18 cellular contexts compared by ENCODE assay signal in the genomic region with DNA sequence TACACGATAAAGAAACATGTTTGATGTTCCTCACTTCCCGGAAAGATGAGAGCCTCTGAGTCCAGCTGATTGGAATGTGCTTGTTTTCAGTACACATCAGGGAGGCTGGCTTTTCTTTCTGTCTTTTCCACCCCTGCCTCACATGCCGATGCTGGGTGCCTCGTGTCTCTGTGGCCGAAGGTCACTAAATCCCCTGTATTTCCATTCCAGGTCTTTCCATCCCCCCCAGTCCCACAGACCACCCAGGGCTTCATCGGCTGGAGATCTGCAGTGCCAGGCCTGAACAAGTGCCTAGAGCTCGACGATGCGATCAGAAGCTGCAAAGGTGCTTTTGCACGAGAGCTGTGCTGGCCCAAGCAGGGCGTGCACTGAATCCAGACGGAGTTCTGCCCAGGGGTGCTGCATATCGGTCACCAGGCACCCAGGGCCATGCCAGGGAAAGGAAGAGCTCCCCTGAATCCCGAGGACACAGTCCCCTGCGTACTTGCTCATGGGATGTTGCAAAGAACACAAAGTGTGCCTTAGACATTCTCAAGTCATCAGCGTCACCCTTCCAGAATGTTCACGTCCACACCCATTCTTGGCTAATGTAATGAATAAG.
DNase-seq lines count a peak whose midpoint lies in the region; ATAC-seq, FAIRE-seq and TF ChIP-seq lines count a peak whose summit lies in the region.
"Had no signal": no experiment of that assay in that cellular context is flagged by ENCODE, and none has a peak within 500 bp of the region (broad histone marks: within the 10 kb centered on the region; RNA-seq: fewer than 3 reads in every experiment).

No MANE protein-coding gene starts in this region.

- H3K4me3 Mint-ChIP-seq in osteocyte (ENCODE audit: unreplicated experiment) = no peak overlapping the region
- no peak overlapping the region for H3K4me3 Mint-ChIP-seq in activated CD4-positive, alpha-beta memory T cell treated with anti-CD3 and anti-CD28 coated beads, Interleukin-2, amount 10 ng/mL, durations not matched to agents 7 days and 5 days
- H3K4me3 Mint-ChIP-seq: activated CD4-positive, alpha-beta T cell treated with anti-CD3 and anti-CD28 coated beads, Interleukin-2, amount 10 ng/mL, durations not matched to agents 7 days and 5 days; activated naive CD8-positive, alpha-beta T cell treated with anti-CD3 and anti-CD28 coated beads, Interleukin-2, amount 10 ng/mL, durations not matched to agents 7 days and 5 days had no signal

- no peaks in the 10 kb centered on the region for H3K9me3 Mint-ChIP-seq in osteocyte (ENCODE audit: unreplicated experiment)
- no peaks in the 10 kb centered on the region for H3K9me3 Mint-ChIP-seq in activated CD4-positive, alpha-beta memory T cell treated with anti-CD3 and anti-CD28 coated beads, Interleukin-2, amount 10 ng/mL, durations not matched to agents 7 days and 5 days
- H3K9me3 Mint-ChIP-seq: activated CD4-positive, alpha-beta T cell treated with anti-CD3 and anti-CD28 coated beads, Interleukin-2, amount 10 ng/mL, durations not matched to agents 7 days and 5 days; activated naive CD8-positive, alpha-beta T cell treated with anti-CD3 and anti-CD28 coated beads, Interleukin-2, amount 10 ng/mL, durations not matched to agents 7 days and 5 days had no signal

- H3K27me3 ChIP-seq in BJ (ENCODE audit: control insufficient read depth, insufficient read depth, low read length) = peaks cover 2% of the 10 kb centered on the region; the same call in 1 of the 2 replicates

- DNase-seq in BJ (ENCODE audit: low read depth) (peak; percentile 31), M059J (ENCODE audit: low read depth) (peak; percentile 24), fibroblast of mammary gland (ENCODE audit: low read depth) (peak; percentile 43), osteocyte (ENCODE audit: extremely low spot score, unreplicated experiment) (no peak), H54 (ENCODE audit: insufficient read length, low spot score) (no peak)
- DNase-seq in stimulated activated CD4-positive, alpha-beta T cell treated with anti-CD3 and anti-CD28 coated beads, Interleukin-4, amount 100 ng/mL, for 24 hours = no peak
- DNase-seq in activated CD4-positive, alpha-beta memory T cell treated with anti-CD3 and anti-CD28 coated beads, Interleukin-2, amount 10 ng/mL, durations not matched to agents 7 days and 5 days = no peak
- DNase-seq: activated CD4-positive, alpha-beta T cell treated with anti-CD3 and anti-CD28 coated beads, Interleukin-2, amount 10 ng/mL, durations not matched to agents 7 days and 5 days; activated naive CD8-positive, alpha-beta T cell treated with anti-CD3 and anti-CD28 coated beads, Interleukin-2, amount 10 ng/mL, durations not matched to agents 7 days and 5 days; activated T-cell treated with anti-CD3 and anti-CD28 coated beads, Interleukin-2, amount 50 U/mL, for 1 hour; AML-193; Calu3; hippocampal formation; kidney glomerular epithelial cell; NCI-H187 treated with DMSO at 0.1 percent for 48 hours; NCI-H510A had no signal

- no peak overlapping the region for H3K4me3 ChIP-seq in BJ (ENCODE audit: low read depth, low read length)
- no peak overlapping the region for H3K4me3 ChIP-seq in fibroblast of mammary gland (ENCODE audit: control insufficient read depth, low read depth, low read length)
- H3K4me3 ChIP-seq: SK-N-MC had no signal

- H3K27ac Mint-ChIP-seq in osteocyte (ENCODE audit: unreplicated experiment) = peak overlapping the region; percentile 42
- no peak overlapping the region for H3K27ac Mint-ChIP-seq in activated CD4-positive, alpha-beta memory T cell treated with anti-CD3 and anti-CD28 coated beads, Interleukin-2, amount 10 ng/mL, durations not matched to agents 7 days and 5 days
- H3K27ac Mint-ChIP-seq: activated CD4-positive, alpha-beta T cell treated with anti-CD3 and anti-CD28 coated beads, Interleukin-2, amount 10 ng/mL, durations not matched to agents 7 days and 5 days; activated naive CD8-positive, alpha-beta T cell treated with anti-CD3 and anti-CD28 coated beads, Interleukin-2, amount 10 ng/mL, durations not matched to agents 7 days and 5 days had no signal

- TF ChIP-seq POLR2A in H54 (IDR thresholded peaks at IDR 0.05; ENCODE audit: low read depth, low read length) = no peak

- H3K36me3 Mint-ChIP-seq in osteocyte (ENCODE audit: unreplicated experiment) = no peaks in the 10 kb centered on the region
- H3K36me3 Mint-ChIP-seq in activated CD4-positive, alpha-beta memory T cell treated with anti-CD3 and anti-CD28 coated beads, Interleukin-2, amount 10 ng/mL, durations not matched to agents 7 days and 5 days (ENCODE audit: low read depth) = no peaks in the 10 kb centered on the region
- H3K36me3 Mint-ChIP-seq: activated naive CD8-positive, alpha-beta T cell treated with anti-CD3 and anti-CD28 coated beads, Interleukin-2, amount 10 ng/mL, durations not matched to agents 7 days and 5 days had no signal

- H3K36me3 ChIP-seq in BJ (ENCODE audit: control insufficient read depth, insufficient read depth, low read length) = no peaks in the 10 kb centered on the region

- H3K27me3 Mint-ChIP-seq in osteocyte (ENCODE audit: unreplicated experiment) = no peaks in the 10 kb centered on the region
- peaks cover 2% of the 10 kb centered on the region for H3K27me3 Mint-ChIP-seq in activated CD4-positive, alpha-beta memory T cell treated with anti-CD3 and anti-CD28 coated beads, Interleukin-2, amount 10 ng/mL, durations not matched to agents 7 days and 5 days
- H3K27me3 Mint-ChIP-seq: activated CD4-positive, alpha-beta T cell treated with anti-CD3 and anti-CD28 coated beads, Interleukin-2, amount 10 ng/mL, durations not matched to agents 7 days and 5 days; activated naive CD8-positive, alpha-beta T cell treated with anti-CD3 and anti-CD28 coated beads, Interleukin-2, amount 10 ng/mL, durations not matched to agents 7 days and 5 days had no signal

- ATAC-seq in GM21528 (IDR thresholded peaks at IDR 0.05; ENCODE audit: low FRiP score, unreplicated experiment) = no peak

- TF ChIP-seq CTCF in BJ (IDR thresholded peaks at IDR 0.05; ENCODE audit: insufficient read depth, low read depth, low read length) (no peak), fibroblast of mammary gland (conservative IDR thresholded peaks at IDR 0.05; ENCODE audit: control insufficient read depth, insufficient read depth, low read depth, low read length) (no peak), osteocyte (IDR thresholded peaks at IDR 0.05) (no peak)

- CTCF ChIA-PET in BJ (lab: Yijun Ruan, JAX) = interaction anchor here (0.9 to 1.3 kb wide), 4 partner anchors 9 to 257 kb away, joined by 3 to 5 read pairs (median 3); no protein-coding TSS in a partner anchor
- CTCF ChIA-PET in activated CD4-positive, alpha-beta memory T cell treated with anti-CD3 and anti-CD28 coated beads, Interleukin-2, amount 10 ng/mL, durations not matched to agents 7 days and 5 days (lab: Charles Lee) = interaction anchor here (2.2 kb wide), 1 partner anchor 19 kb away, joined by 8 read pairs; no protein-coding TSS in a partner anchor

- peaks cover 19% of the 10 kb centered on the region for H3K4me1 Mint-ChIP-seq in osteocyte (ENCODE audit: unreplicated experiment)
- H3K4me1 Mint-ChIP-seq in activated CD4-positive, alpha-beta memory T cell treated with anti-CD3 and anti-CD28 coated beads, Interleukin-2, amount 10 ng/mL, durations not matched to agents 7 days and 5 days = no peaks in the 10 kb centered on the region
- H3K4me1 Mint-ChIP-seq: activated CD4-positive, alpha-beta T cell treated with anti-CD3 and anti-CD28 coated beads, Interleukin-2, amount 10 ng/mL, durations not matched to agents 7 days and 5 days; activated naive CD8-positive, alpha-beta T cell treated with anti-CD3 and anti-CD28 coated beads, Interleukin-2, amount 10 ng/mL, durations not matched to agents 7 days and 5 days had no signal

- POLR2A ChIA-PET in BJ (lab: Charles Lee) = no interaction called here
- POLR2A ChIA-PET in activated CD4-positive, alpha-beta memory T cell treated with anti-CD3 and anti-CD28 coated beads, Interleukin-2, amount 10 ng/mL, durations not matched to agents 7 days and 5 days (lab: Charles Lee) = no interaction called here

- no peak for FAIRE-seq in H54 (lab: Jason Lieb, UNC)

Comparison
In these comparisons a context has a peak if more than half of its experiments do, and no peak if none do; other contexts are left out.
1. DNase-seq: peak in BJ (single experiment), M059J (single experiment) and fibroblast of mammary gland (single experiment); none in osteocyte (single experiment), stimulated activated CD4-positive, alpha-beta T cell treated with anti-CD3 and anti-CD28 coated beads, Interleukin-4, amount 100 ng/mL, for 24 hours (single experiment), activated CD4-positive, alpha-beta memory T cell treated with anti-CD3 and anti-CD28 coated beads, Interleukin-2, amount 10 ng/mL, durations not matched to agents 7 days and 5 days (single experiment) and H54 (single experiment).